ENCODE assay signal across 8 cellular contexts in genomic region chr4:168408620-168409019, GRCh38.
DNase-seq lines count a peak whose midpoint lies in the region; ATAC-seq lines count a peak whose summit lies in the region.

No MANE protein-coding gene starts in this region.

- no peak overlapping the region for H3K27ac Mint-ChIP-seq in activated CD8-positive, alpha-beta memory T cell treated with anti-CD3 and anti-CD28 coated beads, Interleukin-2, amount 10 ng/mL, durations not matched to agents 7 days and 5 days

- peak overlapping the region; percentile 59 for H3K27ac ChIP-seq in SJSA1
- H3K27ac ChIP-seq in subcutaneous abdominal adipose tissue (ENCODE audit: low read depth, low read length), result peak overlapping the region; percentile 2

- CTCF ChIA-PET in activated CD8-positive, alpha-beta memory T cell treated with anti-CD3 and anti-CD28 coated beads, Interleukin-2, amount 10 ng/mL, durations not matched to agents 7 days and 5 days (lab: Charles Lee), result no interaction called here

- H3K36me3 Mint-ChIP-seq in activated CD8-positive, alpha-beta memory T cell treated with anti-CD3 and anti-CD28 coated beads, Interleukin-2, amount 10 ng/mL, durations not matched to agents 7 days and 5 days, result peaks cover 69% of the 10 kb centered on the region

- H3K4me1 Mint-ChIP-seq in activated CD8-positive, alpha-beta memory T cell treated with anti-CD3 and anti-CD28 coated beads, Interleukin-2, amount 10 ng/mL, durations not matched to agents 7 days and 5 days, result peaks cover 6% of the 10 kb centered on the region

- peaks cover 6% of the 10 kb centered on the region; the same call in 1 of the 2 replicates for H3K36me3 ChIP-seq in SJSA1
- peaks cover 4 to 26% (median 10%) of the 10 kb centered on the region in 5 donors for H3K36me3 ChIP-seq in subcutaneous abdominal adipose tissue (ENCODE audit: control insufficient read depth in 5 of 5, insufficient read depth in 5 of 5, low read length in 5 of 5)

- peak; percentile 95 to 98 for ATAC-seq in left cardiac atrium
- no peak for ATAC-seq in activated CD8-positive, alpha-beta memory T cell treated with anti-CD3 and anti-CD28 coated beads, Interleukin-2, amount 10 ng/mL, durations not matched to agents 7 days and 5 days

- no peak overlapping the region for H3K4me3 Mint-ChIP-seq in activated CD8-positive, alpha-beta memory T cell treated with anti-CD3 and anti-CD28 coated beads, Interleukin-2, amount 10 ng/mL, durations not matched to agents 7 days and 5 days

- DNase-seq in HK-2 (ENCODE audit: unreplicated experiment), result peak; percentile 66
- peak; percentile 78 to 83 for DNase-seq in SJSA1 (ENCODE audit: low read depth in 1 of 2, low spot score in 2 of 2)
- DNase-seq in left cardiac atrium, result peak; percentile 59
- DNase-seq in G401 (ENCODE audit: low spot score), result no peak
- no peak for DNase-seq in activated CD8-positive, alpha-beta memory T cell treated with anti-CD3 and anti-CD28 coated beads, Interleukin-2, amount 10 ng/mL, durations not matched to agents 7 days and 5 days
- DNase-seq in GDM1 (lab: John Stamatoyannopoulos, UW), result no peak
- no peak for DNase-seq in inferior parietal cortex (ENCODE audit: extremely low spot score)

- H3K4me3 ChIP-seq in SJSA1 (no peak overlapping the region), subcutaneous abdominal adipose tissue (ENCODE audit: low read depth in 1 of 5, low read length in 5 of 5) (peak overlapping the region in 2 of 5 donors; percentile 27 to 38)

- H3K9me3 ChIP-seq in SJSA1 (replicated peaks) (no peaks in the 10 kb centered on the region), subcutaneous abdominal adipose tissue (ENCODE audit: control insufficient read depth in 5 of 5, low read length in 5 of 5) (no peaks in the 10 kb centered on the region)

- H3K4me1 ChIP-seq in SJSA1 (replicated peaks) (peaks cover 19% of the 10 kb centered on the region), subcutaneous abdominal adipose tissue (ENCODE audit: control insufficient read depth in 5 of 5, insufficient read depth in 5 of 5, low read length in 5 of 5) (peaks cover 2 to 14% (median 10%) of the 10 kb centered on the region in 5 donors)

- H3K27me3 Mint-ChIP-seq in activated CD8-positive, alpha-beta memory T cell treated with anti-CD3 and anti-CD28 coated beads, Interleukin-2, amount 10 ng/mL, durations not matched to agents 7 days and 5 days, result no peaks in the 10 kb centered on the region

- H3K9ac ChIP-seq in subcutaneous abdominal adipose tissue (ENCODE audit: low read length in 5 of 5), result no peak overlapping the region

- in situ Hi-C loops in G401 (cut with HindIII; ENCODE audit: low sequenced_read_pairs), result no loop called here

- H3K9me3 Mint-ChIP-seq in activated CD8-positive, alpha-beta memory T cell treated with anti-CD3 and anti-CD28 coated beads, Interleukin-2, amount 10 ng/mL, durations not matched to agents 7 days and 5 days (ENCODE audit: low read depth), result no peaks in the 10 kb centered on the region

- intact Hi-C loops in left cardiac atrium (cut with DNase I), result no loop called here

- H3K27me3 ChIP-seq in SJSA1 (replicated peaks) (no peaks in the 10 kb centered on the region), subcutaneous abdominal adipose tissue (ENCODE audit: control insufficient read depth in 5 of 5, insufficient read depth in 4 of 5, low read length in 5 of 5) (no peaks in the 10 kb centered on the region)

Comparison
In these comparisons a context has a peak if more than half of its experiments do, and no peak if none do; other contexts are left out.
1. DNase-seq: peak in HK-2 (single experiment), SJSA1 (2 of 2) and left cardiac atrium (single experiment); none in G401 (single experiment), activated CD8-positive, alpha-beta memory T cell treated with anti-CD3 and anti-CD28 coated beads, Interleukin-2, amount 10 ng/mL, durations not matched to agents 7 days and 5 days (single experiment), GDM1 (single experiment) and inferior parietal cortex (single experiment).